ENCODE assay signal across 17 cellular contexts in the genomic region with DNA sequence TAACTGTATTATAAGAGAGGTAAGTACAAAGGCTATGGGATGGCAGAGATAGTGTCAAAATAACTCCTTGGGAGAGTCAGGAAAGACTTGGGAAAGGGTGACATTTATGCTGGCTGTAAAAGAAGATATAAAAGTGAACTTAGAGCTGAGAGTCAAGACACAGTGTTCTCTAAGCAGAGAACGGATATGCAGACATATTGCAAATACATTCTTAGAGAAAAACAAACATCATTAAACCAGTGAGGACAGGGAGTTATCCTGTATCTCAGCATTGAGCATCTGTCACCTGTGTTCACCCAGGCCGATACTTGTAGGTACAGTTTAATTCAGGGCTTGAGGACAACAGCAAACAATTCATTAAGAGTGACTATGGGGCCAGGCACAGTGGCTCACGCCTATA. TPM values are rescaled to one million over a fixed set of nuclear protein-coding genes. Genes with fewer than 3 reads are reported as not detected.
DNase-seq lines count a peak whose midpoint lies in the region; FAIRE-seq and TF ChIP-seq lines count a peak whose summit lies in the region.
"Had no signal": no experiment of that assay in that cellular context is flagged by ENCODE, and none has a peak within 500 bp of the region (broad histone marks: within the 10 kb centered on the region; RNA-seq: fewer than 3 reads in every experiment).

No MANE protein-coding gene starts in this region.

- TF ChIP-seq CTCF in endodermal cell (conservative IDR thresholded peaks at IDR 0.05) = no peak

- no peak overlapping the region for H3K27ac Mint-ChIP-seq in endodermal cell
- H3K27ac Mint-ChIP-seq: CD4-positive, CD25-positive, alpha-beta regulatory T cell had no signal

- no peak overlapping the region for H3K4me3 Mint-ChIP-seq in endodermal cell
- H3K4me3 Mint-ChIP-seq: CD4-positive, CD25-positive, alpha-beta regulatory T cell had no signal

- H4K20me1 ChIP-seq in GM23248 (ENCODE audit: insufficient read depth) = no peaks in the 10 kb centered on the region
- H4K20me1 ChIP-seq: BLaER1 had no signal

- no peaks in the 10 kb centered on the region for H3F3A ChIP-seq in GM23248 (ENCODE audit: insufficient read depth)

- H3K9me3 Mint-ChIP-seq in endodermal cell = peaks cover 50% of the 10 kb centered on the region

- in situ Hi-C loops in GM23248 (cut with MboI) = no loop called here

- H3K9ac ChIP-seq in endodermal cell (ENCODE audit: extremely low read depth, low read length, poor library complexity, severe bottlenecking) (no peak overlapping the region), GM23248 (no peak overlapping the region)
- H3K9ac ChIP-seq: BLaER1 had no signal

- H3K4me2 ChIP-seq in GM23248 (ENCODE audit: unreplicated experiment) = no peak overlapping the region
- H3K4me2 ChIP-seq: BLaER1 had no signal

- 95 to 100% methylated on average over 1 to 3 of the region's 3 CpGs for WGBS in endodermal cell (ENCODE audit: insufficient coverage in 1 of 2, insufficient read length in 1 of 2), 2 experiments
- WGBS in small intestine, 3 donors = 40 to 73% (median 58%) methylated on average over 3 of the region's 3 CpGs
- WGBS in GM23248 (ENCODE audit: low coverage in 1 of 2, low lambda C conversion rate in 2 of 2, missing lambda C conversion rate in 2 of 2), 2 experiments = 85 to 91% methylated on average over 3 of the region's 3 CpGs

- H3K4me3 ChIP-seq in endodermal cell (ENCODE audit: low read length) = peak overlapping the region; percentile 61
- H3K4me3 ChIP-seq in small intestine (ENCODE audit: low read depth in 1 of 2, low read length in 2 of 2) = no peak overlapping the region
- no peak overlapping the region for H3K4me3 ChIP-seq in GM23248
- H3K4me3 ChIP-seq: BLaER1, K562 had no signal

- H3K36me3 Mint-ChIP-seq in endodermal cell (ENCODE audit: low read depth) = peaks cover 22% of the 10 kb centered on the region
- H3K36me3 Mint-ChIP-seq: CD4-positive, CD25-positive, alpha-beta regulatory T cell had no signal

- no peaks in the 10 kb centered on the region for H3K36me3 ChIP-seq in endodermal cell (ENCODE audit: control insufficient read depth, insufficient read depth, low read length)
- H3K36me3 ChIP-seq in small intestine (ENCODE audit: control insufficient read depth in 2 of 2, insufficient read depth in 2 of 2, low read length in 2 of 2) = no peaks in the 10 kb centered on the region
- H3K36me3 ChIP-seq in GM23248 (ENCODE audit: low read depth) = no peaks in the 10 kb centered on the region
- H3K36me3 ChIP-seq: BLaER1 had no signal

- H3K79me2 ChIP-seq in GM23248 (ENCODE audit: insufficient read depth) = no peaks in the 10 kb centered on the region

- no peak overlapping the region for H3K27ac ChIP-seq in endodermal cell (ENCODE audit: low read depth, low read length)
- no peak overlapping the region for H3K27ac ChIP-seq in small intestine (ENCODE audit: low read depth in 1 of 2, low read length in 1 of 2)
- H3K27ac ChIP-seq in GM23248 = no peak overlapping the region
- H3K27ac ChIP-seq: BLaER1, HL-60 had no signal

- H3K9me3 ChIP-seq in endodermal cell (ENCODE audit: control insufficient read depth, low read length) = peaks cover 54% of the 10 kb centered on the region
- H3K9me3 ChIP-seq in small intestine (ENCODE audit: control insufficient read depth, low read depth) = no peaks in the 10 kb centered on the region
- H3K9me3 ChIP-seq in GM23248 (ENCODE audit: low read depth) = no peaks in the 10 kb centered on the region
- H3K9me3 ChIP-seq: BLaER1 had no signal

- H3K9me2 ChIP-seq in GM23248 (ENCODE audit: insufficient read depth) = no peaks in the 10 kb centered on the region

- H3K27me3 ChIP-seq in endodermal cell (ENCODE audit: control insufficient read depth, insufficient read depth, low read length, poor library complexity, severe bottlenecking) (no peaks in the 10 kb centered on the region), small intestine (ENCODE audit: control insufficient read depth in 2 of 2, insufficient read depth in 2 of 2, low read length in 2 of 2) (no peaks in the 10 kb centered on the region), GM23248 (replicated peaks; ENCODE audit: insufficient read depth) (no peaks in the 10 kb centered on the region)
- H3K27me3 ChIP-seq: BLaER1 had no signal

- H3K4me1 ChIP-seq in endodermal cell (ENCODE audit: control insufficient read depth, insufficient read depth, low read length) = no peaks in the 10 kb centered on the region
- peaks cover 0 to 2% of the 10 kb centered on the region in 2 donors for H3K4me1 ChIP-seq in small intestine (ENCODE audit: control insufficient read depth in 2 of 2, insufficient read depth in 1 of 2, low read depth in 1 of 2, low read length in 1 of 2)
- H3K4me1 ChIP-seq in GM23248 (ENCODE audit: insufficient read depth) = no peaks in the 10 kb centered on the region
- H3K4me1 ChIP-seq: BLaER1 had no signal

- FAIRE-seq in small intestine (lab: Jason Lieb, UNC) (no peak), HTR-8/SVneo (lab: Jason Lieb, UNC) (no peak)
- FAIRE-seq: D721Med, H54, K562 had no signal

- H3K4me1 Mint-ChIP-seq in endodermal cell = no peaks in the 10 kb centered on the region
- H3K4me1 Mint-ChIP-seq: CD4-positive, CD25-positive, alpha-beta regulatory T cell had no signal

- DNase-seq in NCI-H510A treated with DMSO at 0.1 percent for 48 hours (lab: John Stamatoyannopoulos, UW) = peak; percentile 44
- DNase-seq in NCI-H510A (lab: John Stamatoyannopoulos, UW) = no peak
- peak; percentile 43 for DNase-seq in DMS53 (lab: John Stamatoyannopoulos, UW)
- no peak for DNase-seq in endodermal cell
- peak; percentile 69 for DNase-seq in small intestine
- DNase-seq in NCI-H187 treated with DMSO at 0.1 percent for 48 hours (lab: John Stamatoyannopoulos, UW) = no peak
- no peak for DNase-seq in HTR-8/SVneo (ENCODE audit: insufficient read length, low spot score)
- no peak for DNase-seq in GM23248
- DNase-seq: 8988T; AML-193; CD4-positive, CD25-positive, alpha-beta regulatory T cell; DMS153 had no signal

- peaks cover 2% of the 10 kb centered on the region for H3K27me3 Mint-ChIP-seq in endodermal cell (ENCODE audit: insufficient read depth)

- H2AFZ ChIP-seq in GM23248 = no peak overlapping the region

RNA-seq across cellular contexts. Expression of gene ACP3, which starts 49.6 kb away (rescaled TPM):
- total RNA-seq in endodermal cell = 10 to 100 TPM; 17.0 to 24.6 TPM
- polyA plus RNA-seq in endodermal cell (2013, experiment 1 of 2) = 2.0 TPM
- 0.99 TPM for polyA plus RNA-seq in endodermal cell (2013, experiment 2 of 2)
- polyA plus RNA-seq in small intestine (1 to 10 TPM in 2 of 3 donors, under 1 TPM in 1; 0.67 to 3.0 (median 1.1) TPM), GM23248 (2016; fragmentation: Nextera tagmentation; extraction: Ambion mirVana) (1.1 and 1.7 TPM in 2 replicates)
- total RNA-seq in GM23248 (2014; rRNA removed; shearing (Covaris generic)) = 0.51 and 1.6 TPM in 2 replicates
- total RNA-seq: CD4-positive, CD25-positive, alpha-beta regulatory T cell had no signal
- polyA plus RNA-seq: CD4-positive, CD25-positive, alpha-beta regulatory T cell had no signal

Comparison
In these comparisons a context has a peak if more than half of its experiments do, and no peak if none do; other contexts are left out.
1. DNase-seq: peak in NCI-H510A treated with DMSO at 0.1 percent for 48 hours (single experiment), DMS53 (single experiment) and small intestine (single experiment); none in NCI-H510A (single experiment), endodermal cell (single experiment), NCI-H187 treated with DMSO at 0.1 percent for 48 hours (single experiment), HTR-8/SVneo (single experiment) and GM23248 (single experiment).